In the genomic region with DNA sequence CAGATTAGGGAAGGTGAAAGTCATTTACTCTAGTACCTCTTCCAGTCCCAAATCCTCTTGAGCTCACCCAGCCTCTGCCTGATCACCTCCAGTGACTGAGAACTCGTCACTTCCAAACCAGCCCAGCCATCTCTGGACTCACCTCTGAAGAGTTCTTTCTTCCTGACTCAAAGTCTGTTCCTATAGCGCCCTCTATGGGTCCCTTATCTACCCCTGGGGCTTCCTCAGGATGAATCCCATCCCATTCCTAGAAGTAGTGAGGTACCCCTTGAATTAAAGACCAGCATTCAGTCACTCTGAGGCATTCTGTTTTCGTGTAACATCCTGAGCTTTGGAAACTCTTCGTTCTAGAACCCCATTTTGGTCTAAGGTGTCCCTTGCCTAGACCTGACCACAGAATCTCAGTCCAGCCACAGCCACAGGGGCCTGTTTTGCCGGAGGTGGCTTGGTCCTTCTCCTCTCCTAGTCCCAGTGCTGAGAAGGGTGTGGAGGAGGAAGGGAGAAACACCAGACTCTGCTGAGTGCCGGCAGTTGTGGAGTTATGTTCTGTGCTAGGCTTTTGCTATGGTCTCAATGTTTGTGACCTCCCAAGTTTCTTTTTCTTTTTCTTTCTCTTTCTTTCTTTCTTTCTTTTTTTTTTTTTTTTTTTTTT, we compare ENCODE assay signal across 8 cellular contexts.
A peak's percentile ranks its signal among the peaks of the same experiment; 100 is the strongest.
DNase-seq lines count a peak whose midpoint lies in the region; ATAC-seq lines count a peak whose summit lies in the region.
"Had no signal": no experiment of that assay in that cellular context is flagged by ENCODE, and none has a peak within 500 bp of the region (broad histone marks: within the 10 kb centered on the region; RNA-seq: fewer than 3 reads in every experiment).

No MANE protein-coding gene starts in this region.

- H3K9me3 ChIP-seq in SK-N-MC (ENCODE audit: low read depth, low read length), result no peaks in the 10 kb centered on the region
- H3K9me3 ChIP-seq: neutrophil had no signal

- ATAC-seq in HG03196 (IDR thresholded peaks at IDR 0.05; ENCODE audit: unreplicated experiment), result no peak
- no peak for ATAC-seq in GM21526 (IDR thresholded peaks at IDR 0.05; ENCODE audit: low FRiP score, unreplicated experiment)
- no peak for ATAC-seq in HG03460 (IDR thresholded peaks at IDR 0.05; ENCODE audit: unreplicated experiment)

- H3K4me3 ChIP-seq in SK-N-MC, result no peak overlapping the region

- H3K9ac ChIP-seq in SK-N-MC (ENCODE audit: insufficient read length), result no peak overlapping the region

- H3K27ac ChIP-seq in SK-N-MC, result no peak overlapping the region
- H3K27ac ChIP-seq: neutrophil had no signal

- no peaks in the 10 kb centered on the region for H3K36me3 ChIP-seq in SK-N-MC (ENCODE audit: insufficient read depth, low read length)
- H3K36me3 ChIP-seq: neutrophil had no signal

- DNase-seq in GM04504 (ENCODE audit: low read depth), result peak; percentile 24
- DNase-seq in MV-4-11 (lab: John Stamatoyannopoulos, UW), result peak; percentile 28
- DNase-seq in SK-N-MC (ENCODE audit: low read depth, low spot score), result peak; percentile 37
- peak; percentile 68 for DNase-seq in kidney tubule cell (ENCODE audit: low spot score)
